In genomic region chr20:61963149-61963548, GRCh38 we compare ENCODE assay signal across 25 cellular contexts.
A peak's percentile ranks its signal among the peaks of the same experiment; 100 is the strongest.
DNase-seq lines count a peak whose midpoint lies in the region; ATAC-seq and TF ChIP-seq lines count a peak whose summit lies in the region.
"Had no signal": no experiment of that assay in that cellular context is flagged by ENCODE, and none has a peak within 500 bp of the region (broad histone marks: within the 10 kb centered on the region; RNA-seq: fewer than 3 reads in every experiment).

No MANE protein-coding gene starts in this region.

- H2BK5ac ChIP-seq in H9 (ENCODE audit: insufficient read length, low read length): no peak overlapping the region

- no peaks in the 10 kb centered on the region for H3K27me3 ChIP-seq in H9 (ENCODE audit: insufficient read depth, low read length)
- H3K27me3 ChIP-seq: MG63 had no signal

- H3K9ac ChIP-seq in H9 (ENCODE audit: extremely low read depth, insufficient read length, low read length): no peak overlapping the region
- H3K9ac ChIP-seq: BLaER1 treated with 17β-estradiol and CSF1 and Interleukin-3, amounts not matched to agents 10 nM and 100 nM had no signal

- no peak overlapping the region for H3K4ac ChIP-seq in H9 (ENCODE audit: low read depth, low read length)

- no CpG with 5 or more reads among the region's 9 CpGs for WGBS in H9 (ENCODE audit: extremely low coverage, insufficient read length, low lambda C conversion rate)

- H2AK5ac ChIP-seq in H9 (ENCODE audit: insufficient read length, low read length): no peak overlapping the region

- no peak overlapping the region for H2BK120ac ChIP-seq in H9 (ENCODE audit: low read depth, low read length, poor library complexity, severe bottlenecking)

- no peak overlapping the region for H4K8ac ChIP-seq in H9 (replicated peaks; ENCODE audit: insufficient read length, low read depth, low read length)

- ATAC-seq in GM18502 (IDR thresholded peaks at IDR 0.05; ENCODE audit: poor library complexity, unreplicated experiment): no peak
- no peak for ATAC-seq in HG02588 (IDR thresholded peaks at IDR 0.05; ENCODE audit: unreplicated experiment)
- ATAC-seq: A549 had no signal

- H3K27me3 Mint-ChIP-seq in H9 (ENCODE audit: low read depth) (no peaks in the 10 kb centered on the region; the same call in 1 of the 2 replicates), chondrocyte (ENCODE audit: low read depth) (no peaks in the 10 kb centered on the region), osteocyte (ENCODE audit: unreplicated experiment) (no peaks in the 10 kb centered on the region), type B pancreatic cell (no peaks in the 10 kb centered on the region)

- H3K79me2 ChIP-seq in H9 (ENCODE audit: insufficient read depth, low read length): no peaks in the 10 kb centered on the region

- H4K20me1 ChIP-seq in H9 (ENCODE audit: control insufficient read depth, insufficient read depth, insufficient read length): no peaks in the 10 kb centered on the region

- H3K4me3 Mint-ChIP-seq in H9: no peak overlapping the region; a peak in 1 of 5 replicates
- no peak overlapping the region for H3K4me3 Mint-ChIP-seq in chondrocyte (ENCODE audit: unreplicated experiment)
- H3K4me3 Mint-ChIP-seq in osteocyte (ENCODE audit: unreplicated experiment): no peak overlapping the region
- H3K4me3 Mint-ChIP-seq in type B pancreatic cell: no peak overlapping the region
- H3K4me3 Mint-ChIP-seq: CD4-positive, alpha-beta T cell; HFFc6 had no signal

- no peak overlapping the region for H4K91ac ChIP-seq in H9 (ENCODE audit: insufficient read length, low read depth, low read length)

- no peak overlapping the region for H2BK15ac ChIP-seq in H9 (ENCODE audit: low read depth, low read length)

- H3K18ac ChIP-seq in H9 (ENCODE audit: insufficient read length, low read depth, low read length): no peak overlapping the region

- H2AFZ ChIP-seq in H9 (ENCODE audit: low read length): no peak overlapping the region
- H2AFZ ChIP-seq: PC-9 had no signal

- no peak overlapping the region for H2BK20ac ChIP-seq in H9 (ENCODE audit: low read depth, low read length, poor library complexity, severe bottlenecking)

- H2BK12ac ChIP-seq in H9 (ENCODE audit: insufficient read length, low read depth, low read length): no peak overlapping the region

- no peaks in the 10 kb centered on the region for H3K9me3 ChIP-seq in H9 (ENCODE audit: control insufficient read depth, low read depth, low read length)
- H3K9me3 ChIP-seq: A549; BLaER1 treated with 17β-estradiol and CSF1 and Interleukin-3, amounts not matched to agents 10 nM and 100 nM; MG63 had no signal

- TF ChIP-seq CTCF in H9 (conservative IDR thresholded peaks at IDR 0.05) (no peak), chondrocyte (IDR thresholded peaks at IDR 0.05) (no peak), osteocyte (IDR thresholded peaks at IDR 0.05) (no peak), type B pancreatic cell (conservative IDR thresholded peaks at IDR 0.05) (no peak)

- no peak overlapping the region for H3T11ph ChIP-seq in H9 (ENCODE audit: low read length)

- H3K56ac ChIP-seq in H9 (ENCODE audit: insufficient read length, low read depth, low read length): no peak overlapping the region

- H3K4me2 ChIP-seq in H9 (ENCODE audit: insufficient read depth, insufficient read length, low read length): no peak overlapping the region
- H3K4me2 ChIP-seq: A549; BLaER1 treated with 17β-estradiol and CSF1 and Interleukin-3, amounts not matched to agents 10 nM and 100 nM; PC-9 had no signal

- no peak for DNase-seq in H9
- peak; percentile 56 for DNase-seq in chondrocyte (ENCODE audit: low spot score)
- peak; percentile 83 for DNase-seq in osteocyte (ENCODE audit: extremely low spot score, unreplicated experiment)
- peak; percentile 61 for DNase-seq in type B pancreatic cell (ENCODE audit: extremely low spot score, unreplicated experiment)
- DNase-seq in NCI-H2227 treated with DMSO at 0.1 percent for 48 hours (lab: John Stamatoyannopoulos, UW): no peak
- DNase-seq: AML-193; CD4-positive, alpha-beta T cell; DMS53; HFFc6; KBM-7; MG63; NCI-H1105 treated with DMSO at 0.1 percent for 48 hours; NCI-H146; NCI-H1930; NCI-H2107; NCI-H446; NCI-H524 treated with DMSO at 0.1 percent for 48 hours; NCI-H82; NK-92 treated with Interleukin-12 subunit alpha and Interleukin-12 subunit beta, amount 100 ng/mL, for 24 hours; PC-9; SHP77 had no signal

- no peaks in the 10 kb centered on the region for H3K4me1 ChIP-seq in H9 (ENCODE audit: insufficient read depth, low read length)
- H3K4me1 ChIP-seq: A549; BLaER1 treated with 17β-estradiol and CSF1 and Interleukin-3, amounts not matched to agents 10 nM and 100 nM had no signal

- no peaks in the 10 kb centered on the region for H3K23me2 ChIP-seq in H9 (ENCODE audit: insufficient read length, low read depth, low read length, poor library complexity, severe bottlenecking)

- H3K79me1 ChIP-seq in H9 (ENCODE audit: insufficient read depth, low read depth, low read length, poor library complexity, severe bottlenecking): no peaks in the 10 kb centered on the region

- H4K5ac ChIP-seq in H9 (ENCODE audit: insufficient read length, low read depth, low read length): no peak overlapping the region

- no peak overlapping the region for H3K14ac ChIP-seq in H9 (ENCODE audit: insufficient read depth, low read length)

- H3K27ac ChIP-seq in H9 (ENCODE audit: insufficient read length, low read depth, low read length): no peak overlapping the region
- H3K27ac ChIP-seq: A549; BLaER1 treated with 17β-estradiol and CSF1 and Interleukin-3, amounts not matched to agents 10 nM and 100 nM; PC-9 had no signal

- peaks cover 5 to 38% of the 10 kb centered on the region in 2 experiments; a peak in 3 of 4 replicates for H3K4me1 Mint-ChIP-seq in H9
- H3K4me1 Mint-ChIP-seq in chondrocyte (ENCODE audit: low read depth): no peaks in the 10 kb centered on the region
- H3K4me1 Mint-ChIP-seq in osteocyte (ENCODE audit: unreplicated experiment): no peaks in the 10 kb centered on the region
- no peaks in the 10 kb centered on the region for H3K4me1 Mint-ChIP-seq in type B pancreatic cell (ENCODE audit: unreplicated experiment)

- H3K36me3 Mint-ChIP-seq in H9 (ENCODE audit: insufficient read depth in 1 of 3, low read depth in 3 of 3): peaks cover 0 to 3% (median 0%) of the 10 kb centered on the region in 3 experiments; a peak in 3 of 7 replicates
- H3K36me3 Mint-ChIP-seq in chondrocyte (ENCODE audit: low read depth): no peaks in the 10 kb centered on the region
- H3K36me3 Mint-ChIP-seq in osteocyte (ENCODE audit: unreplicated experiment): no peaks in the 10 kb centered on the region
- no peaks in the 10 kb centered on the region for H3K36me3 Mint-ChIP-seq in type B pancreatic cell

- peak overlapping the region in 2 of 3 experiments; percentile 19 to 52; a peak in 1 of 7 replicates for H3K27ac Mint-ChIP-seq in H9
- H3K27ac Mint-ChIP-seq in chondrocyte (ENCODE audit: unreplicated experiment): no peak overlapping the region
- H3K27ac Mint-ChIP-seq in osteocyte (ENCODE audit: unreplicated experiment): no peak overlapping the region
- no peak overlapping the region for H3K27ac Mint-ChIP-seq in type B pancreatic cell
- H3K27ac Mint-ChIP-seq: CD4-positive, alpha-beta T cell; HFFc6 had no signal

- no peaks in the 10 kb centered on the region; a peak in 1 of 5 replicates for H3K9me3 Mint-ChIP-seq in H9
- no peaks in the 10 kb centered on the region for H3K9me3 Mint-ChIP-seq in chondrocyte (ENCODE audit: low read depth)
- H3K9me3 Mint-ChIP-seq in osteocyte (ENCODE audit: unreplicated experiment): no peaks in the 10 kb centered on the region
- no peaks in the 10 kb centered on the region for H3K9me3 Mint-ChIP-seq in type B pancreatic cell
- H3K9me3 Mint-ChIP-seq: CD4-positive, alpha-beta T cell; HFFc6 had no signal

- no peak overlapping the region for H3K23ac ChIP-seq in H9 (ENCODE audit: insufficient read length, low read depth, low read length)

Comparison
In these comparisons a context has a peak if more than half of its experiments do, and no peak if none do; other contexts are left out.
1. DNase-seq: peak in chondrocyte (single experiment), osteocyte (single experiment) and type B pancreatic cell (single experiment); none in H9 (single experiment) and NCI-H2227 treated with DMSO at 0.1 percent for 48 hours (single experiment).
2. H3K27ac Mint-ChIP-seq: peak in H9 (2 of 3); none in chondrocyte (single experiment), osteocyte (single experiment) and type B pancreatic cell (single experiment).